Comparison of ENCODE assay signal across 1 cellular context in genomic region chr2:200509608-200510433, GRCh38.
TF ChIP-seq lines count a peak whose summit lies in the region.

TSS of gene KCTD18 (minus strand) at chr2:200510068. CDS start at chr2:200507016, 3,052 bp downstream.

TF ChIP-seq in K562, 482 proteins besides CTCF, POLR2A, EP300 and RAD21 (continued from another document and continues in another):
- TF ChIP-seq ZNF592 (IDR thresholded peaks at IDR 0.05) = peak; percentile 40; the same call in 1 of the 2 replicates
- peak; percentile 65 for TF ChIP-seq HCFC1 (IDR thresholded peaks at IDR 0.05; ENCODE audit: low read depth, low read length)
- peak; percentile 94 for TF ChIP-seq GATAD2A (IDR thresholded peaks at IDR 0.05)
- TF ChIP-seq KAT7 (CRISPR knock-in tag; IDR thresholded peaks at IDR 0.05; ENCODE audit: borderline replicate concordance) = no peak; the same call in 1 of the 2 replicates
- TF ChIP-seq ZNF316 (IDR thresholded peaks at IDR 0.05) = no peak
- TF ChIP-seq LCOR (CRISPR knock-in tag; IDR thresholded peaks at IDR 0.05) = no peak
- TF ChIP-seq HOXB6 (CRISPR knock-in tag; IDR thresholded peaks at IDR 0.05; ENCODE audit: borderline replicate concordance) = no peak
- TF ChIP-seq BRCA1 (IDR thresholded peaks at IDR 0.05) = no peak
- TF ChIP-seq BRCA1 (CRISPR knock-in tag; IDR thresholded peaks at IDR 0.05) = no peak
- no peak for TF ChIP-seq ZSCAN29 (IDR thresholded peaks at IDR 0.05)
- no peak for TF ChIP-seq BRF1 (IDR thresholded peaks at IDR 0.05; ENCODE audit: borderline replicate concordance, extremely low read depth, insufficient read length)
- no peak for TF ChIP-seq MED1 (CRISPR knock-in tag; IDR thresholded peaks at IDR 0.05; ENCODE audit: borderline replicate concordance)
- TF ChIP-seq HDGF (IDR thresholded peaks at IDR 0.05) = no peak
- no peak for TF ChIP-seq THAP12 (CRISPR knock-in tag; IDR thresholded peaks at IDR 0.05)
- no peak for TF ChIP-seq ZNF75A (CRISPR knock-in tag; IDR thresholded peaks at IDR 0.05)
- TF ChIP-seq ETV6 (IDR thresholded peaks at IDR 0.05; ENCODE audit: borderline replicate concordance in 1 of 2, low read depth in 2 of 2, low read length in 1 of 2) = peak; percentile 61 to 73; a peak in 2 of 4 replicates
- TF ChIP-seq ETV6 (CRISPR knock-in tag; IDR thresholded peaks at IDR 0.05; ENCODE audit: borderline replicate concordance) = no peak
- TF ChIP-seq ZZZ3 (IDR thresholded peaks at IDR 0.05) = no peak
- no peak for TF ChIP-seq RFX1 (IDR thresholded peaks at IDR 0.05)
- TF ChIP-seq CREB1 (IDR thresholded peaks at IDR 0.05) = peak; percentile 51; the same call in 1 of the 2 replicates
- peak; percentile 69; the same call in 1 of the 2 replicates for TF ChIP-seq CREB1 (CRISPR knock-in tag; IDR thresholded peaks at IDR 0.05)
- TF ChIP-seq ZNF184 (CRISPR knock-in tag; IDR thresholded peaks at IDR 0.05) = no peak
- TF ChIP-seq KDM4B (IDR thresholded peaks at IDR 0.05; ENCODE audit: borderline replicate concordance in 2 of 2, low read depth in 1 of 2) = no peak
- TF ChIP-seq BCL6 (CRISPR knock-in tag; IDR thresholded peaks at IDR 0.05) = no peak
- TF ChIP-seq ZNF280B (CRISPR knock-in tag; IDR thresholded peaks at IDR 0.05) = no peak
- no peak; the same call in 1 of the 2 replicates for TF ChIP-seq USF1 (CRISPR knock-in tag; IDR thresholded peaks at IDR 0.05)
- TF ChIP-seq SIN3A (IDR thresholded peaks at IDR 0.05; ENCODE audit: borderline replicate concordance in 2 of 2, control insufficient read depth in 1 of 2, low read depth in 2 of 2, low read length in 2 of 2) = peak; percentile 59 to 67; a peak in 3 of 4 replicates
- no peak for TF ChIP-seq XRCC3 (IDR thresholded peaks at IDR 0.05)
- no peak for TF ChIP-seq HMG20B (CRISPR knock-in tag; IDR thresholded peaks at IDR 0.05)
- TF ChIP-seq CHD4 (IDR thresholded peaks at IDR 0.05; ENCODE audit: insufficient read depth, insufficient replicate concordance, low read depth, low read length, poor library complexity, severe bottlenecking) = no peak
- no peak for TF ChIP-seq MYBL2 (IDR thresholded peaks at IDR 0.05; ENCODE audit: low read depth)
- no peak for TF ChIP-seq MYBL2 (CRISPR knock-in tag; IDR thresholded peaks at IDR 0.05; ENCODE audit: borderline replicate concordance)
- no peak for TF ChIP-seq ZNF518B (CRISPR knock-in tag; IDR thresholded peaks at IDR 0.05)
- no peak for TF ChIP-seq ZNF707 (CRISPR knock-in tag; conservative IDR thresholded peaks at IDR 0.05)
- TF ChIP-seq NFATC3 (IDR thresholded peaks at IDR 0.05) = no peak
- TF ChIP-seq RUNX1 (IDR thresholded peaks at IDR 0.05; ENCODE audit: low read depth) = no peak
- TF ChIP-seq ARID3B (CRISPR knock-in tag; IDR thresholded peaks at IDR 0.05; ENCODE audit: borderline replicate concordance) = no peak
- TF ChIP-seq XRCC4 (IDR thresholded peaks at IDR 0.05; ENCODE audit: extremely low read depth, insufficient read depth, insufficient read length) = no peak
- TF ChIP-seq ZBTB33 (CRISPR knock-in tag; IDR thresholded peaks at IDR 0.05) = no peak
- TF ChIP-seq ELF1 (tag; IDR thresholded peaks at IDR 0.05) = peak; percentile 95
- no peak for TF ChIP-seq ZNF507 (tag; conservative IDR thresholded peaks at IDR 0.05)
- no peak for TF ChIP-seq FOXJ2 (tag; IDR thresholded peaks at IDR 0.05)
- no peak for TF ChIP-seq ZNF583 (CRISPR knock-in tag; IDR thresholded peaks at IDR 0.05)
- 0 out of 2 replicates have a peak, but pooled peaks have one; percentile 15 for TF ChIP-seq CHD2 (IDR thresholded peaks at IDR 0.05; ENCODE audit: low read depth, low read length)
- TF ChIP-seq ZNF644 (tag; IDR thresholded peaks at IDR 0.05; ENCODE audit: low read depth) = no peak
- no peak for TF ChIP-seq ATF2 (CRISPR knock-in tag; IDR thresholded peaks at IDR 0.05)
- TF ChIP-seq RBM22 (IDR thresholded peaks at IDR 0.05; ENCODE audit: low read depth, low read length, poor library complexity, severe bottlenecking) = peak; percentile 31
- TF ChIP-seq TARDBP (IDR thresholded peaks at IDR 0.05) = peak; percentile 94
- no peak for TF ChIP-seq HBP1 (CRISPR knock-in tag; IDR thresholded peaks at IDR 0.05)
- no peak for TF ChIP-seq PPARD (CRISPR knock-in tag; IDR thresholded peaks at IDR 0.05)
- no peak for TF ChIP-seq MCM2 (IDR thresholded peaks at IDR 0.05; ENCODE audit: low read depth)
- peak; percentile 87 for TF ChIP-seq ZBTB7A (IDR thresholded peaks at IDR 0.05; ENCODE audit: borderline replicate concordance, control insufficient read depth, low read depth, low read length)
